32 cellular contexts compared by ENCODE assay signal in genomic region chr4:1552451-1552850, GRCh38.
"Had no signal": no experiment of that assay in that cellular context is flagged by ENCODE, and none has a peak within 500 bp of the region (broad histone marks: within the 10 kb centered on the region; RNA-seq: fewer than 3 reads in every experiment).

No MANE protein-coding gene starts in this region.

- FAIRE-seq: astrocyte, bronchial epithelial cell had no signal

- H3K4me1 ChIP-seq: adrenal gland had no signal

- H3K4me3 ChIP-seq: adrenal gland, ascending aorta, body of pancreas, breast epithelium, cardiac muscle cell had no signal

- H3K27me3 ChIP-seq: adrenal gland, ascending aorta had no signal

- DNase-seq: activated effector memory CD4-positive, alpha-beta T cell treated with anti-CD3 and anti-CD28 coated beads, Interleukin-2, amount 50 U/mL, for 16 hours; activated effector memory CD4-positive, alpha-beta T cell treated with Interleukin-2 at 50 U/mL for 16 hours; activated gamma-delta T cell; activated gamma-delta T cell treated with Interleukin-2 at 50 U/mL for 16 hours; activated naive CD4-positive, alpha-beta T cell; activated naive CD4-positive, alpha-beta T cell treated with anti-CD3 and anti-CD28 coated beads for 36 hours; activated naive CD4-positive, alpha-beta T cell treated with anti-CD3 and anti-CD28 coated beads, Interleukin-2, amount 10 ng/mL, durations not matched to agents 7 days and 5 days; activated naive CD4-positive, alpha-beta T cell treated with anti-CD3 and anti-CD28 coated beads, Interleukin-2, amount 50 U/mL, for 16 hours; activated naive CD4-positive, alpha-beta T cell treated with Interleukin-2 at 50 U/mL for 16 hours; activated naive CD8-positive, alpha-beta T cell treated with anti-CD3 and anti-CD28 coated beads for 36 hours; activated naive CD8-positive, alpha-beta T cell treated with anti-CD3 and anti-CD28 coated beads, Interleukin-2, amount 10 ng/mL, durations not matched to agents 7 days and 5 days; activated naive CD8-positive, alpha-beta T cell treated with anti-CD3 and anti-CD28 coated beads, Interleukin-2, amount 50 U/mL, for 24 hours; activated T-cell treated with anti-CD3 and anti-CD28 coated beads, Interleukin-2, amount 50 U/mL, for 1 hour; activated T-cell treated with anti-CD3 and anti-CD28 coated beads, Interleukin-2, amount 50 U/mL, for 24 hours; activated T-cell treated with anti-CD3 and anti-CD28 coated beads, Interleukin-2, amount 50 U/mL, for 4 hours; activated T-cell treated with anti-CD3 and anti-CD28 coated beads, Interleukin-2, amount 50 U/mL, for 48 hours; activated T-cell treated with anti-CD3 and anti-CD28 coated beads, Interleukin-2, amount 50 U/mL, for 72 hours; adrenal gland; amniotic stem cell; amygdala; anterior cingulate cortex; aorta; body of pancreas; brain microvascular endothelial cell; caudate nucleus; central memory CD4-positive, alpha-beta T cell; cerebellar nuclear complex had no signal

- H3K27ac ChIP-seq: adrenal gland, ascending aorta, body of pancreas, brain microvascular endothelial cell, breast epithelium, cardiac muscle cell had no signal

- H3K36me3 ChIP-seq: adrenal gland, ascending aorta, brain microvascular endothelial cell, breast epithelium, cardiac muscle cell had no signal

- H3K9me3 ChIP-seq: adrenal gland, ascending aorta, body of pancreas, breast epithelium had no signal
